20 cellular contexts compared by ENCODE assay signal in genomic region chr14:76282581-76282980, GRCh38.
DNase-seq lines count a peak whose midpoint lies in the region; ATAC-seq, FAIRE-seq and TF ChIP-seq lines count a peak whose summit lies in the region.
"Had no signal": no experiment of that assay in that cellular context is flagged by ENCODE, and none has a peak within 500 bp of the region (broad histone marks: within the 10 kb centered on the region; RNA-seq: fewer than 3 reads in every experiment).

No MANE protein-coding gene starts in this region.

- H3K4me1 Mint-ChIP-seq in H9 (peaks cover 3% of the 10 kb centered on the region in 2 experiments; a peak in 2 of 4 replicates), osteocyte (ENCODE audit: unreplicated experiment) (no peaks in the 10 kb centered on the region)
- H3K4me1 Mint-ChIP-seq in activated naive CD4-positive, alpha-beta T cell treated with anti-CD3 and anti-CD28 coated beads, Interleukin-2, amount 10 ng/mL, durations not matched to agents 7 days and 5 days: no peaks in the 10 kb centered on the region
- H3K4me1 Mint-ChIP-seq: B cell, GM23338 had no signal

- H3K36me3 Mint-ChIP-seq in H9 (ENCODE audit: insufficient read depth in 1 of 3, low read depth in 3 of 3) (no peaks in the 10 kb centered on the region), osteocyte (ENCODE audit: unreplicated experiment) (no peaks in the 10 kb centered on the region)
- no peaks in the 10 kb centered on the region for H3K36me3 Mint-ChIP-seq in activated naive CD4-positive, alpha-beta T cell treated with anti-CD3 and anti-CD28 coated beads, Interleukin-2, amount 10 ng/mL, durations not matched to agents 7 days and 5 days

- H3K9ac ChIP-seq in H9 (ENCODE audit: extremely low read depth, insufficient read length, low read length) (no peak overlapping the region), HepG2 (ENCODE audit: insufficient read depth, low read depth, low read length) (no peak overlapping the region)

- TF ChIP-seq POLR2A in HepG2 (IDR thresholded peaks at IDR 0.05; ENCODE audit: insufficient read depth in 1 of 2, low read depth in 2 of 2, low read length in 2 of 2): no peak

- intact Hi-C loops in HepG2 (cut with micrococcal nuclease; ENCODE audit: unreplicated experiment): no loop called here

- no peak overlapping the region for H3K4me2 ChIP-seq in H9 (ENCODE audit: insufficient read depth, insufficient read length, low read length)
- H3K4me2 ChIP-seq in HepG2 (ENCODE audit: low read depth, low read length): no peak overlapping the region
- H3K4me2 ChIP-seq: GM23338 had no signal

- no peak overlapping the region for H3K4me3 Mint-ChIP-seq in H9
- H3K4me3 Mint-ChIP-seq in osteocyte (ENCODE audit: unreplicated experiment): no peak overlapping the region
- H3K4me3 Mint-ChIP-seq in activated naive CD4-positive, alpha-beta T cell treated with anti-CD3 and anti-CD28 coated beads, Interleukin-2, amount 10 ng/mL, durations not matched to agents 7 days and 5 days: no peak overlapping the region
- H3K4me3 Mint-ChIP-seq: B cell; CD4-positive, alpha-beta T cell; GM23338; HFFc6 had no signal

- no peak for TF ChIP-seq RAD21 in HepG2 (CRISPR knock-in tag; IDR thresholded peaks at IDR 0.05)

- H3T11ph ChIP-seq in H9 (ENCODE audit: low read length): no peak overlapping the region

- H4K20me1 ChIP-seq in H9 (ENCODE audit: control insufficient read depth, insufficient read depth, insufficient read length) (no peaks in the 10 kb centered on the region), HepG2 (ENCODE audit: insufficient read depth, low read length) (no peaks in the 10 kb centered on the region)

- H3K79me2 ChIP-seq in H9 (ENCODE audit: insufficient read depth, low read length) (no peaks in the 10 kb centered on the region), HepG2 (ENCODE audit: insufficient read depth, low read length) (no peaks in the 10 kb centered on the region)

- POLR2A ChIA-PET in HepG2 (lab: Yijun Ruan, JAX): no interaction called here

- no peak overlapping the region for H4K5ac ChIP-seq in H9 (ENCODE audit: insufficient read length, low read depth, low read length)

- no peaks in the 10 kb centered on the region for H3K23me2 ChIP-seq in H9 (ENCODE audit: insufficient read length, low read depth, low read length, poor library complexity, severe bottlenecking)

- no peak overlapping the region for H4K8ac ChIP-seq in H9 (replicated peaks; ENCODE audit: insufficient read length, low read depth, low read length)

- no peak overlapping the region for H3K27ac ChIP-seq in H9 (ENCODE audit: insufficient read length, low read depth, low read length)
- H3K27ac ChIP-seq in coronary artery: no peak overlapping the region
- H3K27ac ChIP-seq in HepG2 (ENCODE audit: extremely low read length, insufficient read depth, low read length): no peak overlapping the region
- H3K27ac ChIP-seq: HL-60 had no signal

- H2BK5ac ChIP-seq in H9 (ENCODE audit: insufficient read length, low read length): no peak overlapping the region

- DNase-seq in H9 (peak; percentile 1), HTR-8/SVneo (ENCODE audit: insufficient read length, low spot score) (no peak), coronary artery (ENCODE audit: low spot score) (peak; percentile 26), osteocyte (ENCODE audit: extremely low spot score, unreplicated experiment) (peak; percentile 21), DMS153 (lab: John Stamatoyannopoulos, UW) (no peak), HepG2 (ENCODE audit: low spot score) (no peak)
- DNase-seq in activated naive CD4-positive, alpha-beta T cell treated with anti-CD3 and anti-CD28 coated beads, Interleukin-2, amount 10 ng/mL, durations not matched to agents 7 days and 5 days: no peak
- DNase-seq: C1 segment of cervical spinal cord; CD4-positive, alpha-beta T cell; DMS79 treated with DMSO at 0.1 percent for 48 hours; EL; HFFc6; IMR-90 had no signal

- H2AK5ac ChIP-seq in H9 (ENCODE audit: insufficient read length, low read length): no peak overlapping the region

- TF ChIP-seq CTCF in H9 (conservative IDR thresholded peaks at IDR 0.05) (no peak), coronary artery (IDR thresholded peaks at IDR 0.05) (no peak), osteocyte (IDR thresholded peaks at IDR 0.05) (no peak), HepG2 (CRISPR knock-in tag; IDR thresholded peaks at IDR 0.05) (no peak)

- CTCF ChIA-PET in HepG2 (lab: Yijun Ruan, JAX; ENCODE audit: low intra/inter-chr PET ratio, low total read pairs): no interaction called here
- CTCF ChIA-PET in activated naive CD4-positive, alpha-beta T cell treated with anti-CD3 and anti-CD28 coated beads, Interleukin-2, amount 10 ng/mL, durations not matched to agents 7 days and 5 days (lab: Charles Lee): no interaction called here

- no peak overlapping the region for H2BK20ac ChIP-seq in H9 (ENCODE audit: low read depth, low read length, poor library complexity, severe bottlenecking)

- H3K36me3 ChIP-seq in HepG2 (replicated peaks in 1 of 2; ENCODE audit: control insufficient read depth in 1 of 2, insufficient read depth in 2 of 2, low read length in 2 of 2): no peaks in the 10 kb centered on the region
- H3K36me3 ChIP-seq: HAP-1 had no signal

- H3K27me3 Mint-ChIP-seq in H9 (ENCODE audit: low read depth) (peaks cover 4% of the 10 kb centered on the region), osteocyte (ENCODE audit: unreplicated experiment) (peaks cover 31% of the 10 kb centered on the region)
- peaks cover 7% of the 10 kb centered on the region for H3K27me3 Mint-ChIP-seq in activated naive CD4-positive, alpha-beta T cell treated with anti-CD3 and anti-CD28 coated beads, Interleukin-2, amount 10 ng/mL, durations not matched to agents 7 days and 5 days

- no peak overlapping the region for H3K56ac ChIP-seq in H9 (ENCODE audit: insufficient read length, low read depth, low read length)

- no peak overlapping the region for H3K14ac ChIP-seq in H9 (ENCODE audit: insufficient read depth, low read length)

- H4K91ac ChIP-seq in H9 (ENCODE audit: insufficient read length, low read depth, low read length): no peak overlapping the region

- H3K4me1 ChIP-seq in H9 (ENCODE audit: insufficient read depth, low read length): no peaks in the 10 kb centered on the region
- no peaks in the 10 kb centered on the region for H3K4me1 ChIP-seq in HepG2 (ENCODE audit: insufficient read depth, low read length)
- H3K4me1 ChIP-seq: HAP-1 had no signal

- H3K27me3 ChIP-seq in H9 (ENCODE audit: insufficient read depth, low read length) (no peaks in the 10 kb centered on the region), HepG2 (ENCODE audit: control insufficient read depth in 1 of 2, insufficient read depth in 2 of 2, low read length in 2 of 2) (no peaks in the 10 kb centered on the region)

- H2BK12ac ChIP-seq in H9 (ENCODE audit: insufficient read length, low read depth, low read length): no peak overlapping the region

- H3K23ac ChIP-seq in H9 (ENCODE audit: insufficient read length, low read depth, low read length): no peak overlapping the region

- no TSS peak for BruUV-seq in HepG2 (replicated peaks; lab: Mats Ljungman, UMichigan)

- H2BK120ac ChIP-seq in H9 (ENCODE audit: low read depth, low read length, poor library complexity, severe bottlenecking): no peak overlapping the region

- in situ Hi-C loops in HepG2 (cut with HindIII; ENCODE audit: extremely low pct_ligation_motif_present, low pct_unique_long_range_greater_than_20kb): no loop called here

- no peak overlapping the region for H3K18ac ChIP-seq in H9 (ENCODE audit: insufficient read length, low read depth, low read length)

- H3K9me3 ChIP-seq in H9 (ENCODE audit: control insufficient read depth, low read depth, low read length) (no peaks in the 10 kb centered on the region), HepG2 (ENCODE audit: low read length) (no peaks in the 10 kb centered on the region)
- H3K9me3 ChIP-seq: HAP-1 had no signal

- no peak overlapping the region for H3K4ac ChIP-seq in H9 (ENCODE audit: low read depth, low read length)

- no peak for ATAC-seq in HepG2
- ATAC-seq: GM23338 had no signal

- H3K27ac Mint-ChIP-seq in H9 (no peak overlapping the region), osteocyte (ENCODE audit: unreplicated experiment) (no peak overlapping the region)
- no peak overlapping the region for H3K27ac Mint-ChIP-seq in activated naive CD4-positive, alpha-beta T cell treated with anti-CD3 and anti-CD28 coated beads, Interleukin-2, amount 10 ng/mL, durations not matched to agents 7 days and 5 days
- H3K27ac Mint-ChIP-seq: B cell; CD4-positive, alpha-beta T cell; GM23338; HFFc6 had no signal

- WGBS in H9 (ENCODE audit: extremely low coverage, insufficient read length, low lambda C conversion rate): no CpG with 5 or more reads among the region's 2 CpGs
- 80% methylated on average over 1 of the region's 2 CpGs for WGBS in HepG2 (ENCODE audit: low lambda C conversion rate)

- TF ChIP-seq EP300 in HepG2 (IDR thresholded peaks at IDR 0.05; ENCODE audit: low read depth in 2 of 2, low read length in 2 of 2): no peak
- TF ChIP-seq EP300 in HepG2 (CRISPR knock-in tag; IDR thresholded peaks at IDR 0.05; ENCODE audit: borderline replicate concordance): no peak

- no peak overlapping the region for H3K4me3 ChIP-seq in coronary artery
- H3K4me3 ChIP-seq in HepG2 (replicated peaks in 1 of 3; ENCODE audit: insufficient read depth in 1 of 3, low read depth in 2 of 3, low read length in 3 of 3): no peak overlapping the region
- H3K4me3 ChIP-seq: GM23338, HAP-1 had no signal

- H2BK15ac ChIP-seq in H9 (ENCODE audit: low read depth, low read length): no peak overlapping the region

- H2AFZ ChIP-seq in H9 (ENCODE audit: low read length): no peak overlapping the region
- no peak overlapping the region for H2AFZ ChIP-seq in HepG2 (ENCODE audit: low read length)
- H2AFZ ChIP-seq: GM23338 had no signal

- no peaks in the 10 kb centered on the region for H3K79me1 ChIP-seq in H9 (ENCODE audit: insufficient read depth, low read depth, low read length, poor library complexity, severe bottlenecking)

- peak; percentile 51 for FAIRE-seq in HTR-8/SVneo (lab: Jason Lieb, UNC)
- no peak for FAIRE-seq in HepG2 (lab: Jason Lieb, UNC)
- FAIRE-seq: A204.1, G401.6, GM12891 had no signal

- H3K9me3 Mint-ChIP-seq in H9 (no peaks in the 10 kb centered on the region), osteocyte (ENCODE audit: unreplicated experiment) (no peaks in the 10 kb centered on the region)
- no peaks in the 10 kb centered on the region for H3K9me3 Mint-ChIP-seq in activated naive CD4-positive, alpha-beta T cell treated with anti-CD3 and anti-CD28 coated beads, Interleukin-2, amount 10 ng/mL, durations not matched to agents 7 days and 5 days
- H3K9me3 Mint-ChIP-seq: CD4-positive, alpha-beta T cell; GM23338; HFFc6 had no signal

TF ChIP-seq in HepG2, 621 proteins besides CTCF, POLR2A, EP300 and RAD21 (continues in another document):
- TF ChIP-seq EEA1 (CRISPR knock-in tag; IDR thresholded peaks at IDR 0.05; ENCODE audit: borderline replicate concordance) (no peak), RBFOX2 (IDR thresholded peaks at IDR 0.05; ENCODE audit: low read depth, low read length) (no peak), CENPX (CRISPR knock-in tag; IDR thresholded peaks at IDR 0.05) (no peak), JUN (CRISPR knock-in tag; IDR thresholded peaks at IDR 0.05) (no peak), ZKSCAN1 (IDR thresholded peaks at IDR 0.05; ENCODE audit: low read length) (no peak), BORCS8-MEF2B (CRISPR knock-in tag; IDR thresholded peaks at IDR 0.05) (no peak), EHMT2 (IDR thresholded peaks at IDR 0.05; ENCODE audit: borderline replicate concordance, low read depth, low read length) (no peak), DMAP1 (CRISPR knock-in tag; IDR thresholded peaks at IDR 0.05) (no peak)

Comparison
In these comparisons a context has a peak if more than half of its experiments do, and no peak if none do; other contexts are left out.
1. DNase-seq: peak in H9 (single experiment), coronary artery (single experiment) and osteocyte (single experiment); none in HTR-8/SVneo (single experiment), DMS153 (single experiment), HepG2 (single experiment) and activated naive CD4-positive, alpha-beta T cell treated with anti-CD3 and anti-CD28 coated beads, Interleukin-2, amount 10 ng/mL, durations not matched to agents 7 days and 5 days (single experiment).